In the genomic region with DNA sequence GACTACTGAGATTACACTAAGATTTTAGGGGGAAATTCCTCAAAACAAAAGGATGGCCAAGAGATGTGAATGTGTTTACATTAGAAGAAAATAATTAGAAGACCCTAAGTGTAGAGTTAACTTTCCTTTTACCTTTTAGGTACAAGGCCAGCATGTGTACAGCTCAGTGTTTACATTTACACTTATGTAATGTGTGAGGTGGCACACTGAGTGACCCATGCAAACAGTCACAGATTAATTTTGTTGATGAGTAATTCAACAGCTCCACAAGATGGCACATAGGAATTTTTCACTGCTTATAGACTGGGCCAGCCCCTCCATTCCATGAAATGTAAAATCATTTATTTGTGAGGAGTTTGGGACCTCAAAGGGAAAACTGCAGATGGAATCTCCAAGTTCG, we compare ENCODE assay signal across 14 cellular contexts.
DNase-seq lines count a peak whose midpoint lies in the region; ATAC-seq and TF ChIP-seq lines count a peak whose summit lies in the region.
"Had no signal": no experiment of that assay in that cellular context is flagged by ENCODE, and none has a peak within 500 bp of the region (broad histone marks: within the 10 kb centered on the region; RNA-seq: fewer than 3 reads in every experiment).

No MANE protein-coding gene starts in this region.

- H3K4me1 Mint-ChIP-seq in T-helper 17 cell: peaks cover 2% of the 10 kb centered on the region
- H3K4me1 Mint-ChIP-seq: CD14-positive monocyte, H9 had no signal

- H3K36me3 ChIP-seq in esophagus muscularis mucosa: no peaks in the 10 kb centered on the region
- H3K36me3 ChIP-seq: BLaER1 had no signal

- no peak overlapping the region for H3K27ac Mint-ChIP-seq in T-helper 17 cell
- H3K27ac Mint-ChIP-seq: CD14-positive monocyte had no signal

- H3K4me3 Mint-ChIP-seq in T-helper 17 cell: no peak overlapping the region
- H3K4me3 Mint-ChIP-seq: CD14-positive monocyte; CD4-positive, alpha-beta memory T cell; H9 had no signal

- peak; percentile 73 for DNase-seq in DMS53 (lab: John Stamatoyannopoulos, UW)
- DNase-seq in RKO (ENCODE audit: low spot score): peak; percentile 9
- peak; percentile 57 for DNase-seq in epithelial cell of esophagus (ENCODE audit: low read depth)
- no peak for DNase-seq in dermis blood vessel endothelial cell
- DNase-seq in T-helper 17 cell: no peak
- no peak for DNase-seq in esophagus muscularis mucosa (ENCODE audit: extremely low spot score)
- DNase-seq: CD4-positive, alpha-beta memory T cell; DMS79; GDM1; H9; KG1 had no signal

- ATAC-seq in HG02571 (IDR thresholded peaks at IDR 0.05; ENCODE audit: unreplicated experiment): no peak
- no peak for ATAC-seq in T-helper 17 cell

- TF ChIP-seq CTCF in epithelial cell of esophagus (IDR thresholded peaks at IDR 0.05; ENCODE audit: insufficient read depth, low read depth, low read length, missing control alignments) (no peak), esophagus muscularis mucosa (IDR thresholded peaks at IDR 0.05) (no peak)

- TF ChIP-seq POLR2A in esophagus muscularis mucosa (IDR thresholded peaks at IDR 0.05; ENCODE audit: low read depth): no peak

- intact Hi-C loops in esophagus muscularis mucosa (cut with DNase I): no loop called here

- no peak overlapping the region for H3K27ac ChIP-seq in esophagus muscularis mucosa (replicated peaks in 1 of 4)
- H3K27ac ChIP-seq: BLaER1 had no signal

- no peaks in the 10 kb centered on the region for H3K27me3 Mint-ChIP-seq in T-helper 17 cell
- H3K27me3 Mint-ChIP-seq: CD4-positive, alpha-beta memory T cell had no signal

- no peak overlapping the region for H3K4me3 ChIP-seq in epithelial cell of esophagus (ENCODE audit: low read length)
- H3K4me3 ChIP-seq in esophagus muscularis mucosa: no peak overlapping the region
- H3K4me3 ChIP-seq: BLaER1 had no signal

- H3K27me3 ChIP-seq in esophagus muscularis mucosa: no peaks in the 10 kb centered on the region
- H3K27me3 ChIP-seq: BLaER1 had no signal

- H3K9me3 ChIP-seq in T-helper 17 cell (ENCODE audit: control insufficient read depth, low read length, poor library complexity, severe bottlenecking) (no peaks in the 10 kb centered on the region), esophagus muscularis mucosa (no peaks in the 10 kb centered on the region)
- H3K9me3 ChIP-seq: BLaER1 had no signal

- TF ChIP-seq EP300 in esophagus muscularis mucosa (IDR thresholded peaks at IDR 0.05): no peak

- peaks cover 3% of the 10 kb centered on the region for H3K36me3 Mint-ChIP-seq in T-helper 17 cell (ENCODE audit: low read depth)
- H3K36me3 Mint-ChIP-seq: CD14-positive monocyte had no signal

- H3K4me1 ChIP-seq in esophagus muscularis mucosa: peaks cover 0 to 27% (median 22%) of the 10 kb centered on the region in 4 donors
- H3K4me1 ChIP-seq: BLaER1 had no signal

- WGBS in esophagus muscularis mucosa: 95% methylated on average over 1 of the region's 1 CpG

Comparison
In these comparisons a context has a peak if more than half of its experiments do, and no peak if none do; other contexts are left out.
1. DNase-seq: peak in DMS53 (single experiment), RKO (single experiment) and epithelial cell of esophagus (single experiment); none in dermis blood vessel endothelial cell (single experiment), T-helper 17 cell (0 of 3) and esophagus muscularis mucosa (single experiment).